20 cellular contexts compared by ENCODE assay signal in genomic region chr5:90967851-90968250, GRCh38.
DNase-seq lines count a peak whose midpoint lies in the region; ATAC-seq, FAIRE-seq and TF ChIP-seq lines count a peak whose summit lies in the region.
"Had no signal": no experiment of that assay in that cellular context is flagged by ENCODE, and none has a peak within 500 bp of the region (broad histone marks: within the 10 kb centered on the region; RNA-seq: fewer than 3 reads in every experiment).

No MANE protein-coding gene starts in this region.

- no peak for TF ChIP-seq CTCF in endothelial cell of umbilical vein (IDR thresholded peaks at IDR 0.05; ENCODE audit: extremely low read depth in 1 of 2, insufficient read depth in 1 of 2, low read depth in 1 of 2, low read length in 2 of 2)

- H3K27me3 ChIP-seq in endothelial cell of umbilical vein (ENCODE audit: control insufficient read depth in 2 of 2, insufficient read depth in 2 of 2, low read length in 2 of 2) = no peaks in the 10 kb centered on the region
- H3K27me3 ChIP-seq: BE2C had no signal

- H3K9me3 Mint-ChIP-seq in activated T-helper 2 cell treated with anti-CD3 and anti-CD28 coated beads, Interferon-gamma antibody, Interleukin-2, Interleukin-4, amounts not matched to agents 10 μg/mL and 5 μg/mL and 100 μg/mL, durations not matched to agents 14 hours and 24 hours and 36 hours = peaks cover 17% of the 10 kb centered on the region

- no peaks in the 10 kb centered on the region for H3K36me3 ChIP-seq in endothelial cell of umbilical vein (ENCODE audit: control insufficient read depth in 2 of 2, extremely low read depth in 1 of 2, insufficient read depth in 2 of 2, low read length in 2 of 2)
- H3K36me3 ChIP-seq: BE2C had no signal

- H3K27ac ChIP-seq in endothelial cell of umbilical vein (ENCODE audit: insufficient read depth, low read depth, low read length) = peak overlapping the region; percentile 57

- H3K9ac ChIP-seq in endothelial cell of umbilical vein (replicated peaks; ENCODE audit: extremely low read depth, insufficient read depth, low read length) = peak overlapping the region; percentile 7

- H3K9me3 ChIP-seq in endothelial cell of umbilical vein (replicated peaks; ENCODE audit: control insufficient read depth, insufficient read depth, low read length) = no peaks in the 10 kb centered on the region

- no TSS peak for BruUV-seq in endothelial cell of umbilical vein (replicated peaks; lab: Mats Ljungman, UMichigan)

- dilution Hi-C loops in endothelial cell of umbilical vein (cut with MboI; ENCODE audit: extremely low pct_ligation_motif_present, low sequenced_read_pairs) = no loop called here

- H3K4me1 Mint-ChIP-seq in activated T-helper 2 cell treated with anti-CD3 and anti-CD28 coated beads, Interferon-gamma antibody, Interleukin-2, Interleukin-4, amounts not matched to agents 10 μg/mL and 5 μg/mL and 100 μg/mL, durations not matched to agents 14 hours and 24 hours and 36 hours (ENCODE audit: low read depth) = peaks cover 33% of the 10 kb centered on the region
- H3K4me1 Mint-ChIP-seq: CD14-positive monocyte had no signal

- H2AFZ ChIP-seq in endothelial cell of umbilical vein (ENCODE audit: low read depth, low read length) = peak overlapping the region; percentile 20

- no peak overlapping the region for H3K4me3 ChIP-seq in endothelial cell of umbilical vein (replicated peaks in 1 of 3; ENCODE audit: insufficient read depth in 1 of 3, low read depth in 1 of 3, low read length in 3 of 3)

- intact Hi-C loops in activated T-helper 2 cell treated with anti-CD3 and anti-CD28 coated beads, Interferon-gamma antibody, Interleukin-2, Interleukin-4, amounts not matched to agents 10 μg/mL and 5 μg/mL and 100 μg/mL, durations not matched to agents 14 hours and 24 hours and 36 hours (cut with micrococcal nuclease) = loop anchor here (1.0 to 5.0 kb wide), 4 partner anchors 91 to 299 kb away; no protein-coding TSS in a partner anchor
- intact Hi-C loops in endothelial cell of umbilical vein (cut with micrococcal nuclease) = loop anchor here (1.0 to 10.0 kb wide), 7 partner anchors 35 to 443 kb away; partner anchors contain the start of genes ARRDC3 and LYSMD3
- intact Hi-C loops in left ventricle myocardium superior (cut with micrococcal nuclease) = no loop called here

- H3K4me3 Mint-ChIP-seq in activated T-helper 2 cell treated with anti-CD3 and anti-CD28 coated beads, Interferon-gamma antibody, Interleukin-2, Interleukin-4, amounts not matched to agents 10 μg/mL and 5 μg/mL and 100 μg/mL, durations not matched to agents 14 hours and 24 hours and 36 hours (ENCODE audit: low read depth) = peak overlapping the region; percentile 49
- H3K4me3 Mint-ChIP-seq: CD14-positive monocyte; CD8-positive, alpha-beta T cell; HFFc6 had no signal

- H3K9me1 ChIP-seq in endothelial cell of umbilical vein (replicated peaks; ENCODE audit: control insufficient read depth, extremely low read depth, insufficient read depth, low read length) = no peaks in the 10 kb centered on the region

- peak overlapping the region; percentile 27 for H3K4me2 ChIP-seq in endothelial cell of umbilical vein (ENCODE audit: insufficient read depth, low read length)

- POLR2A ChIA-PET in endothelial cell of umbilical vein (lab: Charles Lee) = interaction anchor here (1.2 to 1.6 kb wide), 2 partner anchors 11 to 415 kb away, joined by 4 read pairs; partner anchors contain the start of gene ARRDC3

- no peak for FAIRE-seq in endothelial cell of umbilical vein (lab: Jason Lieb, UNC)
- FAIRE-seq: A204.1, D721Med, GM12892, GM19239 had no signal

- ATAC-seq in left ventricle myocardium superior = no peak
- ATAC-seq: CD8-positive, alpha-beta T cell had no signal

- CTCF ChIA-PET in endothelial cell of umbilical vein (lab: Charles Lee) = interaction anchor here (0.9 to 2.8 kb wide), 9 partner anchors 12 to 417 kb away, joined by 3 to 11 read pairs (median 7); partner anchors contain the start of gene ARRDC3

- no peaks in the 10 kb centered on the region for H3K27me3 Mint-ChIP-seq in activated T-helper 2 cell treated with anti-CD3 and anti-CD28 coated beads, Interferon-gamma antibody, Interleukin-2, Interleukin-4, amounts not matched to agents 10 μg/mL and 5 μg/mL and 100 μg/mL, durations not matched to agents 14 hours and 24 hours and 36 hours (ENCODE audit: low read depth)

- H3K27ac Mint-ChIP-seq in activated T-helper 2 cell treated with anti-CD3 and anti-CD28 coated beads, Interferon-gamma antibody, Interleukin-2, Interleukin-4, amounts not matched to agents 10 μg/mL and 5 μg/mL and 100 μg/mL, durations not matched to agents 14 hours and 24 hours and 36 hours = peak overlapping the region; percentile 63
- H3K27ac Mint-ChIP-seq: CD14-positive monocyte; CD8-positive, alpha-beta T cell; HFFc6 had no signal

- H3K4me1 ChIP-seq in endothelial cell of umbilical vein (ENCODE audit: control insufficient read depth, extremely low read depth, insufficient read depth, low read length) = peaks cover 36% of the 10 kb centered on the region

- H3K79me2 ChIP-seq in endothelial cell of umbilical vein (ENCODE audit: control insufficient read depth, insufficient read depth, low read length) = no peaks in the 10 kb centered on the region

- H3K36me3 Mint-ChIP-seq in activated T-helper 2 cell treated with anti-CD3 and anti-CD28 coated beads, Interferon-gamma antibody, Interleukin-2, Interleukin-4, amounts not matched to agents 10 μg/mL and 5 μg/mL and 100 μg/mL, durations not matched to agents 14 hours and 24 hours and 36 hours (ENCODE audit: low read depth) = peaks cover 4% of the 10 kb centered on the region
- H3K36me3 Mint-ChIP-seq: CD14-positive monocyte; CD8-positive, alpha-beta T cell had no signal

- DNase-seq in activated T-helper 2 cell treated with anti-CD3 and anti-CD28 coated beads, Interferon-gamma antibody, Interleukin-2, Interleukin-4, amounts not matched to agents 10 μg/mL and 5 μg/mL and 100 μg/mL, durations not matched to agents 14 hours and 24 hours and 36 hours (ENCODE audit: low spot score) = no peak
- DNase-seq in endothelial cell of umbilical vein (ENCODE audit: low read depth, low spot score) = peak; percentile 87
- DNase-seq in lung microvascular endothelial cell (ENCODE audit: low read depth in 2 of 2) = peak; percentile 80 to 86
- no peak for DNase-seq in left ventricle myocardium superior
- no peak for DNase-seq in DMS53 (lab: John Stamatoyannopoulos, UW)
- no peak for DNase-seq in midbrain (lab: John Stamatoyannopoulos, UW)
- DNase-seq in NCI-H1048 (lab: John Stamatoyannopoulos, UW) = no peak
- DNase-seq: CD8-positive, alpha-beta T cell; COR-L47; DMS153; DND-41; GDM1; HCEC 1CT; HFFc6 had no signal

- TF ChIP-seq POLR2A in endothelial cell of umbilical vein (IDR thresholded peaks at IDR 0.05; ENCODE audit: low read depth, low read length) = no peak

- no peaks in the 10 kb centered on the region for H4K20me1 ChIP-seq in endothelial cell of umbilical vein (replicated peaks; ENCODE audit: control insufficient read depth, extremely low read depth, insufficient read depth, low read length)

TF ChIP-seq in endothelial cell of umbilical vein, 7 proteins besides CTCF, POLR2A, EP300 and RAD21:
- TF ChIP-seq JUN (IDR thresholded peaks at IDR 0.05; ENCODE audit: borderline replicate concordance, insufficient read depth, insufficient read length, low read depth) = no peak
- no peak for TF ChIP-seq MAX (IDR thresholded peaks at IDR 0.05; ENCODE audit: insufficient read depth, insufficient read length)
- no peak for TF ChIP-seq EZH2 (IDR thresholded peaks at IDR 0.05; ENCODE audit: borderline replicate concordance, low read depth, low read length, severe bottlenecking)
- no peak for TF ChIP-seq GATA2 (IDR thresholded peaks at IDR 0.05; ENCODE audit: insufficient read depth, insufficient read length, low read depth, low read length)

Comparison
In these comparisons a context has a peak if more than half of its experiments do, and no peak if none do; other contexts are left out.
1. DNase-seq: peak in endothelial cell of umbilical vein (single experiment) and lung microvascular endothelial cell (2 of 2); none in activated T-helper 2 cell treated with anti-CD3 and anti-CD28 coated beads, Interferon-gamma antibody, Interleukin-2, Interleukin-4, amounts not matched to agents 10 μg/mL and 5 μg/mL and 100 μg/mL, durations not matched to agents 14 hours and 24 hours and 36 hours (single experiment), left ventricle myocardium superior (single experiment), DMS53 (single experiment), midbrain (single experiment) and NCI-H1048 (single experiment).